ENCODE assay signal across 18 cellular contexts in the genomic region with DNA sequence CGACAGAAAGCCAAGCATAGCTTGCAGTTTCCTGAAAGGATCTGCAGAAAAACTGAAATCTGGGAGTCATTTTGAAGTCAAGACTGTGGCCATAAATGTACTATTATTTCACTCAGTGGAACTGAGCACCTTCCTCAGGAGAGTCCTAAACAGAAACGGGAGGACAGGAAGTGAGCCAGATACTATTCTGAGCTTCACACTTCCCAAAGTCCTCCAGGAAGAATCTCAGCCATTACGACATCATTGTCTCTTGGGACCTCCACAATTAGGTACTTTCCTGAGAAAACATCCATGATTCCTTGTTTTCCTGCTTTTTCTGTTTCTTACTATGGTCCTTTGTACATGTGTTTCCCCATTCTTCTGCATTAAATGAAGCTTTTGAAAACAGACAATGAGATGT.
"Had no signal": no experiment of that assay in that cellular context is flagged by ENCODE, and none has a peak within 500 bp of the region (broad histone marks: within the 10 kb centered on the region; RNA-seq: fewer than 3 reads in every experiment).

No MANE protein-coding gene starts in this region.

- H3K36me3 Mint-ChIP-seq: activated CD8-positive, alpha-beta memory T cell treated with anti-CD3 and anti-CD28 coated beads, Interleukin-2, amount 10 ng/mL, durations not matched to agents 7 days and 5 days had no signal

- H3K27me3 Mint-ChIP-seq: activated CD8-positive, alpha-beta memory T cell treated with anti-CD3 and anti-CD28 coated beads, Interleukin-2, amount 10 ng/mL, durations not matched to agents 7 days and 5 days; activated naive CD8-positive, alpha-beta T cell treated with anti-CD3 and anti-CD28 coated beads for 36 hours; activated T-cell treated with anti-CD3 and anti-CD28 coated beads, Interleukin-2, amount 50 U/mL, for 24 hours; naive thymus-derived CD8-positive, alpha-beta T cell; progenitor cell of endocrine pancreas had no signal

- H3K4me1 ChIP-seq: lower lobe of right lung, upper lobe of left lung had no signal

- H3K27ac ChIP-seq: esophagus squamous epithelium, lower lobe of right lung, sigmoid colon, suprapubic skin, upper lobe of left lung had no signal

- H3K4me1 Mint-ChIP-seq: activated CD8-positive, alpha-beta memory T cell treated with anti-CD3 and anti-CD28 coated beads, Interleukin-2, amount 10 ng/mL, durations not matched to agents 7 days and 5 days had no signal

- H3K4me3 ChIP-seq: esophagus squamous epithelium, lower lobe of right lung, sigmoid colon, suprapubic skin, upper lobe of left lung had no signal

- H3K27ac Mint-ChIP-seq: activated CD8-positive, alpha-beta memory T cell treated with anti-CD3 and anti-CD28 coated beads, Interleukin-2, amount 10 ng/mL, durations not matched to agents 7 days and 5 days; activated naive CD8-positive, alpha-beta T cell treated with anti-CD3 and anti-CD28 coated beads for 36 hours; activated T-cell treated with anti-CD3 and anti-CD28 coated beads, Interleukin-2, amount 50 U/mL, for 24 hours; naive thymus-derived CD8-positive, alpha-beta T cell; progenitor cell of endocrine pancreas had no signal

- H3K36me3 ChIP-seq: esophagus squamous epithelium, lower lobe of right lung, sigmoid colon, suprapubic skin, upper lobe of left lung had no signal

- H3K9me3 ChIP-seq: esophagus squamous epithelium, lower lobe of right lung, sigmoid colon, suprapubic skin, upper lobe of left lung had no signal

- ATAC-seq: activated CD8-positive, alpha-beta memory T cell treated with anti-CD3 and anti-CD28 coated beads, Interleukin-2, amount 10 ng/mL, durations not matched to agents 7 days and 5 days; naive thymus-derived CD8-positive, alpha-beta T cell had no signal

- H3K27me3 ChIP-seq: esophagus squamous epithelium, sigmoid colon, suprapubic skin, upper lobe of left lung had no signal

- DNase-seq: activated CD4-positive, alpha-beta T cell treated with anti-CD3 and anti-CD28 coated beads, Interleukin-2, amount 50 U/mL, for 4 hours; activated CD4-positive, CD25-positive, alpha-beta regulatory T cell treated with anti-CD3 and anti-CD28 coated beads, Interleukin-2, amount 50 U/mL, for 72 hours; activated CD8-positive, alpha-beta memory T cell treated with anti-CD3 and anti-CD28 coated beads, Interleukin-2, amount 10 ng/mL, durations not matched to agents 7 days and 5 days; activated gamma-delta T cell; activated naive CD8-positive, alpha-beta T cell treated with anti-CD3 and anti-CD28 coated beads for 36 hours; activated T-cell treated with anti-CD3 and anti-CD28 coated beads, Interleukin-2, amount 50 U/mL, for 24 hours; esophagus squamous epithelium; hypothalamus; kidney glomerular epithelial cell; lower lobe of right lung; naive thymus-derived CD8-positive, alpha-beta T cell; nucleus accumbens; sigmoid colon; stimulated activated CD4-positive, alpha-beta T cell treated with anti-CD3 and anti-CD28 coated beads, Interleukin-2, amount 100 ng/mL, for 48 hours; stimulated activated naive CD4-positive, alpha-beta T cell treated with Interleukin-2 at 50 U/mL for 16 hours; upper lobe of left lung had no signal

- H3K4me3 Mint-ChIP-seq: activated CD8-positive, alpha-beta memory T cell treated with anti-CD3 and anti-CD28 coated beads, Interleukin-2, amount 10 ng/mL, durations not matched to agents 7 days and 5 days; activated naive CD8-positive, alpha-beta T cell treated with anti-CD3 and anti-CD28 coated beads for 36 hours; activated T-cell treated with anti-CD3 and anti-CD28 coated beads, Interleukin-2, amount 50 U/mL, for 24 hours; naive thymus-derived CD8-positive, alpha-beta T cell had no signal
